ENCODE assay signal across 20 cellular contexts in the genomic region with DNA sequence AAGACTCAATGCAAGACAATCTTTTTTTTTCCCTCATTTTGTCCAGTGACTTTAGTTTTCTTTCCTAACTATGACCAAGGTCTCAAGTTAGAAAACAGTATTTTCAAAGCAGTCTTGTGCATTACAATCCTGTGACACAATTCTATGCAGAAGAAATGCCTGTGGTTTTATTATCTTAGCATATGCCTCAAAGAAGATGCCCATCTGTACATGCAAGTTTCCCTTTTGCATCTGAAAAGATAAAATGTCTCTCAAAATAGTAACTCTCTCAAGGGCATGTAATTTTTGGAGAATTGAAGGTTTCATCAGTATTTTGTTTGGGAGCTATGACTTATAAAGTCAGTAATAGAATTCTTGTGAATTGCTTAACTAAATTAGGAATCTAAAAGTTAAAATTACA.
"Had no signal": no experiment of that assay in that cellular context is flagged by ENCODE, and none has a peak within 500 bp of the region (broad histone marks: within the 10 kb centered on the region; RNA-seq: fewer than 3 reads in every experiment).

No MANE protein-coding gene starts in this region.

- H3K36me3 ChIP-seq: esophagus squamous epithelium, heart right ventricle, tibial nerve had no signal

- H3K27me3 ChIP-seq: body of pancreas, esophagus squamous epithelium, heart right ventricle, tibial nerve had no signal

- DNase-seq: activated CD4-positive, alpha-beta memory T cell treated with anti-CD3 and anti-CD28 coated beads for 36 hours; activated CD4-positive, alpha-beta T cell treated with anti-CD3 and anti-CD28 coated beads for 36 hours; activated naive CD4-positive, alpha-beta T cell treated with anti-CD3 and anti-CD28 coated beads, Interleukin-2, amount 10 ng/mL, durations not matched to agents 7 days and 5 days; activated T-cell treated with anti-CD3 and anti-CD28 coated beads, Interleukin-2, amount 50 U/mL, for 24 hours; body of pancreas; caudate nucleus; cortex of kidney; effector CD8-positive, alpha-beta T cell; esophagus squamous epithelium; heart right ventricle; islet precursor cell; naive B cell; retina; stimulated activated CD4-positive, alpha-beta T cell treated with anti-CD3 and anti-CD28 coated beads, Interleukin-15, amount 100 ng/mL, for 24 hours; stimulated activated CD4-positive, alpha-beta T cell treated with anti-CD3 and anti-CD28 coated beads, Interleukin-4, amount 100 ng/mL, for 24 hours; stimulated activated naive CD4-positive, alpha-beta T cell; T-helper 17 cell had no signal

- H3K27me3 Mint-ChIP-seq: activated CD4-positive, alpha-beta memory T cell treated with anti-CD3 and anti-CD28 coated beads for 36 hours; activated CD4-positive, alpha-beta T cell treated with anti-CD3 and anti-CD28 coated beads for 36 hours; activated T-cell treated with anti-CD3 and anti-CD28 coated beads, Interleukin-2, amount 50 U/mL, for 24 hours; T-helper 17 cell had no signal

- ATAC-seq: activated CD4-positive, alpha-beta T cell treated with anti-CD3 and anti-CD28 coated beads for 36 hours; body of pancreas; heart right ventricle; left lobe of liver; T-helper 17 cell had no signal

- H3K9me3 ChIP-seq: body of pancreas, esophagus squamous epithelium had no signal

- H3K4me3 ChIP-seq: body of pancreas, esophagus squamous epithelium, heart right ventricle, tibial nerve had no signal

- H3K27ac Mint-ChIP-seq: activated CD4-positive, alpha-beta memory T cell treated with anti-CD3 and anti-CD28 coated beads for 36 hours; activated CD4-positive, alpha-beta T cell treated with anti-CD3 and anti-CD28 coated beads for 36 hours; activated naive CD4-positive, alpha-beta T cell treated with anti-CD3 and anti-CD28 coated beads, Interleukin-2, amount 10 ng/mL, durations not matched to agents 7 days and 5 days; activated T-cell treated with anti-CD3 and anti-CD28 coated beads, Interleukin-2, amount 50 U/mL, for 24 hours; naive B cell; T-helper 17 cell had no signal

- H3K9ac ChIP-seq: parathyroid adenoma had no signal

- H3K4me1 ChIP-seq: body of pancreas, esophagus squamous epithelium, parathyroid adenoma, tibial nerve had no signal

- H3K36me3 Mint-ChIP-seq: activated CD4-positive, alpha-beta memory T cell treated with anti-CD3 and anti-CD28 coated beads for 36 hours; naive B cell had no signal

- H3K27ac ChIP-seq: body of pancreas, esophagus squamous epithelium, heart right ventricle, parathyroid adenoma, tibial nerve had no signal

- H3K79me2 ChIP-seq: parathyroid adenoma had no signal

- H2AFZ ChIP-seq: parathyroid adenoma had no signal

- H3K4me3 Mint-ChIP-seq: activated CD4-positive, alpha-beta memory T cell treated with anti-CD3 and anti-CD28 coated beads for 36 hours; activated CD4-positive, alpha-beta T cell treated with anti-CD3 and anti-CD28 coated beads for 36 hours; activated naive CD4-positive, alpha-beta T cell treated with anti-CD3 and anti-CD28 coated beads, Interleukin-2, amount 10 ng/mL, durations not matched to agents 7 days and 5 days; activated T-cell treated with anti-CD3 and anti-CD28 coated beads, Interleukin-2, amount 50 U/mL, for 24 hours; naive B cell; T-helper 17 cell had no signal
